Comparison of ENCODE assay signal across 12 cellular contexts in the genomic region with DNA sequence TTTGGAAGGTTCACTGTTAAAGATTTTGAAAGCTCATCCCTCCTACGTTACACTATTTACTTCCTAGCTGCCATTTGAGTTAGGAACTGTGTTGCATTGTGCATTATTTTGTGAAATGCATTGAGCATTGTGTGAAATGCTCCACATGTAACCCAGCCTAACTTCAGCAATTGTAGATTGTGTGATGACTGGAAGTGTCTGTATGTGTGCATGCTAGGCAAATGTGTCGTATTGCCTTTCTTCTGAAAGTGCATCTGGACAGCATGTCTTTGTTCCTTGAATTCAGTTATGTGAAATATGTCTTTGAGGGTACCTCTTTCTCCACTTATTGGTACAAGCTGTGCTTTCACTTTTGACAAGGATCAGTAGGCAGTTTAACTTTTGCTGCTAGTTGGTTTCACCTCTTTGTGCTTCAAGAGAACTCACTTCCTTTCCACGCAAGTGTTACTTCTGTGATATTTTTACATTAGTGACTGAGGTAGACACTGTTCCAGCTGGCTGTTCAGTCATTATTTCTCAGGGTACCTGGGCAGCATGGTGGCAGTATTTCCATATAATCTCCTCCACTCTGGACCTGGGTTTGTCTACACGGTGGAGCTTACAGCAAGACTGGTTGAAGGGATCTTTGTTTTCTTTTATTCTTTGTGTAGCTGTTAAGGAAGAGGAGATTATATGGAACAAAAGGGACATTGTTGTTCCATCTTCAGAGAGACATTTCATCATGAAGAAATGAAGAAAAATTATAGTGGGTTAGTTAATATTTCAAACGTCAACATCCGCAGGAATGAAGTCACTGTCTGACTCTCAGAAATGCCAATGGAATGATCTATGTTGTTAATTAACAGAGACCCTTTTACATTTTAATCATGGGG.
A peak's percentile ranks its signal among the peaks of the same experiment; 100 is the strongest.
DNase-seq lines count a peak whose midpoint lies in the region; ATAC-seq and TF ChIP-seq lines count a peak whose summit lies in the region.
"Had no signal": no experiment of that assay in that cellular context is flagged by ENCODE, and none has a peak within 500 bp of the region (broad histone marks: within the 10 kb centered on the region; RNA-seq: fewer than 3 reads in every experiment).

No MANE protein-coding gene starts in this region.

- H3K4me1 Mint-ChIP-seq in activated naive CD4-positive, alpha-beta T cell treated with anti-CD3 and anti-CD28 coated beads, Interleukin-2, amount 50 U/mL, for 24 hours = peaks cover 37% of the 10 kb centered on the region
- H3K4me1 Mint-ChIP-seq in activated CD8-positive, alpha-beta T cell treated with anti-CD3 and anti-CD28 coated beads for 36 hours (ENCODE audit: low read depth) = peaks cover 22% of the 10 kb centered on the region

- H3K27ac ChIP-seq in SK-N-SH (ENCODE audit: low read depth in 2 of 2, low read length in 1 of 2) = no peak overlapping the region
- H3K27ac ChIP-seq: right lobe of liver, RWPE1, upper lobe of left lung had no signal

- H3K9me3 ChIP-seq in SK-N-SH = no peaks in the 10 kb centered on the region
- H3K9me3 ChIP-seq: right lobe of liver, upper lobe of left lung had no signal

- TF ChIP-seq CTCF in activated CD8-positive, alpha-beta T cell treated with anti-CD3 and anti-CD28 coated beads for 36 hours (IDR thresholded peaks at IDR 0.05) = no peak
- TF ChIP-seq CTCF in SK-N-SH (IDR thresholded peaks at IDR 0.05) = no peak

- no peak overlapping the region for H3K4me2 ChIP-seq in SK-N-SH

- intact Hi-C loops in activated CD8-positive, alpha-beta T cell treated with anti-CD3 and anti-CD28 coated beads for 36 hours (cut with micrococcal nuclease) = loop anchor here (10.0 kb wide), 1 partner anchor 116 kb away; no protein-coding TSS in a partner anchor

- no peak for TF ChIP-seq RAD21 in SK-N-SH (IDR thresholded peaks at IDR 0.05; ENCODE audit: low read length)

- no peaks in the 10 kb centered on the region for H4K20me1 ChIP-seq in SK-N-SH (ENCODE audit: insufficient read depth)

- H3K9me3 Mint-ChIP-seq in activated naive CD4-positive, alpha-beta T cell treated with anti-CD3 and anti-CD28 coated beads, Interleukin-2, amount 50 U/mL, for 24 hours = no peaks in the 10 kb centered on the region
- no peaks in the 10 kb centered on the region for H3K9me3 Mint-ChIP-seq in activated CD8-positive, alpha-beta T cell treated with anti-CD3 and anti-CD28 coated beads for 36 hours

- H3K27me3 Mint-ChIP-seq in activated naive CD4-positive, alpha-beta T cell treated with anti-CD3 and anti-CD28 coated beads, Interleukin-2, amount 50 U/mL, for 24 hours = no peaks in the 10 kb centered on the region
- no peaks in the 10 kb centered on the region for H3K27me3 Mint-ChIP-seq in activated CD8-positive, alpha-beta T cell treated with anti-CD3 and anti-CD28 coated beads for 36 hours

- H3K4me1 ChIP-seq in SK-N-SH (ENCODE audit: control insufficient read depth in 1 of 2, insufficient read depth in 2 of 2, low read depth in 1 of 2, low read length in 1 of 2) = no peaks in the 10 kb centered on the region
- H3K4me1 ChIP-seq: right lobe of liver, upper lobe of left lung had no signal

- WGBS in SK-N-SH (ENCODE audit: low lambda C conversion rate) = 29% methylated on average over 6 of the region's 6 CpGs

- peaks cover 4% of the 10 kb centered on the region for H3F3A ChIP-seq in SK-N-SH (replicated peaks; ENCODE audit: insufficient read depth)

- DNase-seq in activated naive CD4-positive, alpha-beta T cell treated with Interleukin-2 at 50 U/mL for 16 hours = no peak
- no peak for DNase-seq in activated CD8-positive, alpha-beta T cell treated with anti-CD3 and anti-CD28 coated beads for 36 hours
- no peak for DNase-seq in LoVo (ENCODE audit: low spot score)
- no peak for DNase-seq in SK-N-SH
- DNase-seq in hepatic stellate cell (ENCODE audit: low spot score) = no peak
- no peak for DNase-seq in NCI-H1694 treated with DMSO at 0.1 percent for 48 hours (lab: John Stamatoyannopoulos, UW)
- DNase-seq: head of caudate nucleus, right lobe of liver, upper lobe of left lung had no signal

- H3K36me3 Mint-ChIP-seq in activated naive CD4-positive, alpha-beta T cell treated with anti-CD3 and anti-CD28 coated beads, Interleukin-2, amount 50 U/mL, for 24 hours = peaks cover 32% of the 10 kb centered on the region
- H3K36me3 Mint-ChIP-seq in activated CD8-positive, alpha-beta T cell treated with anti-CD3 and anti-CD28 coated beads for 36 hours (ENCODE audit: low read depth) = peaks cover 44% of the 10 kb centered on the region

- no peak overlapping the region for H2AFZ ChIP-seq in SK-N-SH (ENCODE audit: low read depth)

- no peaks in the 10 kb centered on the region for H3K9me2 ChIP-seq in SK-N-SH

- no peaks in the 10 kb centered on the region for H3K27me3 ChIP-seq in SK-N-SH (ENCODE audit: insufficient read depth)
- H3K27me3 ChIP-seq: right lobe of liver, upper lobe of left lung had no signal

- H3K4me3 ChIP-seq in SK-N-SH (ENCODE audit: low read depth in 2 of 2, low read length in 1 of 2) = no peak overlapping the region
- H3K4me3 ChIP-seq: right lobe of liver, upper lobe of left lung had no signal

- H3K9ac ChIP-seq in SK-N-SH = no peak overlapping the region

- CTCF ChIA-PET in activated CD8-positive, alpha-beta T cell treated with anti-CD3 and anti-CD28 coated beads for 36 hours (lab: Charles Lee) = interaction anchor here (1.3 to 2.4 kb wide), 4 partner anchors 9 to 22 kb away, joined by 3 to 15 read pairs (median 9); no protein-coding TSS in a partner anchor
- CTCF ChIA-PET in SK-N-SH (lab: Yijun Ruan, JAX) = interaction anchor here (1.2 to 1.8 kb wide), 2 partner anchors 8 to 11 kb away, joined by 3 to 5 read pairs; no protein-coding TSS in a partner anchor

- peak overlapping the region; percentile 89 for H3K27ac Mint-ChIP-seq in activated naive CD4-positive, alpha-beta T cell treated with anti-CD3 and anti-CD28 coated beads, Interleukin-2, amount 50 U/mL, for 24 hours
- peak overlapping the region; percentile 85 for H3K27ac Mint-ChIP-seq in activated CD8-positive, alpha-beta T cell treated with anti-CD3 and anti-CD28 coated beads for 36 hours

- peaks cover 0 to 8% of the 10 kb centered on the region in 2 experiments for H3K36me3 ChIP-seq in SK-N-SH (replicated peaks in 1 of 2; ENCODE audit: control insufficient read depth in 1 of 2, insufficient read depth in 2 of 2, low read length in 1 of 2)

- H3K79me2 ChIP-seq in SK-N-SH (ENCODE audit: insufficient read depth) = no peaks in the 10 kb centered on the region

- POLR2A ChIA-PET in activated CD8-positive, alpha-beta T cell treated with anti-CD3 and anti-CD28 coated beads for 36 hours (lab: Charles Lee) = no interaction called here
- POLR2A ChIA-PET in SK-N-SH (lab: Yijun Ruan, JAX) = no interaction called here

- TF ChIP-seq EP300 in SK-N-SH (IDR thresholded peaks at IDR 0.05; ENCODE audit: borderline replicate concordance in 1 of 2, low read depth in 1 of 2, low read length in 1 of 2) = no peak

- H3K4me3 Mint-ChIP-seq in activated naive CD4-positive, alpha-beta T cell treated with anti-CD3 and anti-CD28 coated beads, Interleukin-2, amount 50 U/mL, for 24 hours = peak overlapping the region; percentile 67
- H3K4me3 Mint-ChIP-seq in activated CD8-positive, alpha-beta T cell treated with anti-CD3 and anti-CD28 coated beads for 36 hours = peak overlapping the region; percentile 20

- peak; percentile 87 for ATAC-seq in HG02938 (IDR thresholded peaks at IDR 0.05; ENCODE audit: unreplicated experiment)
- peak; percentile 86 for ATAC-seq in activated CD8-positive, alpha-beta T cell treated with anti-CD3 and anti-CD28 coated beads for 36 hours

TF ChIP-seq in SK-N-SH, 30 proteins besides CTCF, POLR2A, EP300 and RAD21:
- TF ChIP-seq GATA2 (CRISPR knock-in tag; IDR thresholded peaks at IDR 0.05) (no peak), YY1 (IDR thresholded peaks at IDR 0.05; ENCODE audit: low read depth) (no peak), TAF1 (IDR thresholded peaks at IDR 0.05; ENCODE audit: borderline replicate concordance, low read depth, low read length) (no peak), REST (IDR thresholded peaks at IDR 0.05; ENCODE audit: low read depth, low read length) (no peak), SMC3 (IDR thresholded peaks at IDR 0.05; ENCODE audit: low read depth, low read length) (no peak)
- TF ChIP-seq, protein P1, sequence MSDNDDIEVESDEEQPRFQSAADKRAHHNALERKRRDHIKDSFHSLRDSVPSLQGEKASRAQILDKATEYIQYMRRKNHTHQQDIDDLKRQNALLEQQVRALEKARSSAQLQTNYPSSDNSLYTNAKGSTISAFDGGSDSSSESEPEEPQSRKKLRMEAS (IDR thresholded peaks at IDR 0.05; ENCODE audit: low read depth) = no peak
- TF ChIP-seq, protein P2, sequence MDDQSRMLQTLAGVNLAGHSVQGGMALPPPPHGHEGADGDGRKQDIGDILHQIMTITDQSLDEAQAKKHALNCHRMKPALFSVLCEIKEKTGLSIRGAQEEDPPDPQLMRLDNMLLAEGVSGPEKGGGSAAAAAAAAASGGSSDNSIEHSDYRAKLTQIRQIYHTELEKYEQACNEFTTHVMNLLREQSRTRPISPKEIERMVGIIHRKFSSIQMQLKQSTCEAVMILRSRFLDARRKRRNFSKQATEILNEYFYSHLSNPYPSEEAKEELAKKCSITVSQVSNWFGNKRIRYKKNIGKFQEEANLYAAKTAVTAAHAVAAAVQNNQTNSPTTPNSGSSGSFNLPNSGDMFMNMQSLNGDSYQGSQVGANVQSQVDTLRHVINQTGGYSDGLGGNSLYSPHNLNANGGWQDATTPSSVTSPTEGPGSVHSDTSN (IDR thresholded peaks at IDR 0.05) = no peak
